In genomic region chr2:95402370-95403203, GRCh38 we compare ENCODE assay signal across 1 cellular context.
TF ChIP-seq lines count a peak whose summit lies in the region.

Gene FAHD2A (plus strand): TSS chr2:95402708. CDS start chr2:95405559, 2,851 bp downstream.

TF ChIP-seq in K562, 482 proteins besides CTCF, POLR2A, EP300 and RAD21 (continued from another document and continues in another):
- TF ChIP-seq E4F1 (CRISPR knock-in tag; IDR thresholded peaks at IDR 0.05; ENCODE audit: borderline replicate concordance) (no peak), PTTG1 (tag; IDR thresholded peaks at IDR 0.05; ENCODE audit: low read depth) (no peak), ZNF232 (CRISPR knock-in tag; IDR thresholded peaks at IDR 0.05) (0 out of 2 replicates have a peak, but pooled peaks have one; percentile 54), SMAD4 (CRISPR knock-in tag; conservative IDR thresholded peaks at IDR 0.05) (peak; percentile 59), PURB (CRISPR knock-in tag; IDR thresholded peaks at IDR 0.05; ENCODE audit: low read depth) (no peak), ZBTB40 (IDR thresholded peaks at IDR 0.05) (no peak), ZBTB40 (CRISPR knock-in tag; IDR thresholded peaks at IDR 0.05) (no peak), HINFP (tag; conservative IDR thresholded peaks at IDR 0.05; ENCODE audit: low read depth) (no peak; the same call in 1 of the 2 replicates), KAT8 (IDR thresholded peaks at IDR 0.05; ENCODE audit: low read depth) (no peak), ZNF395 (CRISPR knock-in tag; IDR thresholded peaks at IDR 0.05) (no peak), ZBTB33 (CRISPR knock-in tag; IDR thresholded peaks at IDR 0.05) (0 out of 2 replicates have a peak, but pooled peaks have one; percentile 33), TSC22D4 (tag; IDR thresholded peaks at IDR 0.05) (no peak), TFE3 (CRISPR knock-in tag; IDR thresholded peaks at IDR 0.05) (no peak), FOS (IDR thresholded peaks at IDR 0.05; ENCODE audit: extremely low read depth, insufficient read length) (no peak), BACH1 (tag; IDR thresholded peaks at IDR 0.05) (no peak), ZNF583 (CRISPR knock-in tag; IDR thresholded peaks at IDR 0.05) (no peak), CCAR2 (IDR thresholded peaks at IDR 0.05; ENCODE audit: low read depth, low read length) (no peak), ARID2 (IDR thresholded peaks at IDR 0.05) (no peak), ILK (tag; IDR thresholded peaks at IDR 0.05; ENCODE audit: borderline replicate concordance, low read depth) (no peak), SETDB1 (IDR thresholded peaks at IDR 0.05; ENCODE audit: low read length) (no peak), HMG20B (CRISPR knock-in tag; IDR thresholded peaks at IDR 0.05) (no peak), RBM17 (IDR thresholded peaks at IDR 0.05; ENCODE audit: borderline replicate concordance, low read depth, low read length) (no peak), HMGN3 (IDR thresholded peaks at IDR 0.05; ENCODE audit: borderline replicate concordance, extremely low read depth, insufficient read length, low read depth, low read length) (no peak), ZNF398 (CRISPR knock-in tag; IDR thresholded peaks at IDR 0.05) (no peak), FIP1L1 (IDR thresholded peaks at IDR 0.05; ENCODE audit: low read depth, low read length, poor library complexity, severe bottlenecking) (no peak), TSHZ1 (CRISPR knock-in tag; IDR thresholded peaks at IDR 0.05) (no peak), HBP1 (CRISPR knock-in tag; IDR thresholded peaks at IDR 0.05) (no peak), CREM (IDR thresholded peaks at IDR 0.05; ENCODE audit: low read depth) (peak; percentile 99), DACH1 (IDR thresholded peaks at IDR 0.05; ENCODE audit: partially characterized antibody) (no peak), SREBF2 (CRISPR knock-in tag; IDR thresholded peaks at IDR 0.05) (no peak)
